Comparison of ENCODE assay signal across 22 cellular contexts in the genomic region with DNA sequence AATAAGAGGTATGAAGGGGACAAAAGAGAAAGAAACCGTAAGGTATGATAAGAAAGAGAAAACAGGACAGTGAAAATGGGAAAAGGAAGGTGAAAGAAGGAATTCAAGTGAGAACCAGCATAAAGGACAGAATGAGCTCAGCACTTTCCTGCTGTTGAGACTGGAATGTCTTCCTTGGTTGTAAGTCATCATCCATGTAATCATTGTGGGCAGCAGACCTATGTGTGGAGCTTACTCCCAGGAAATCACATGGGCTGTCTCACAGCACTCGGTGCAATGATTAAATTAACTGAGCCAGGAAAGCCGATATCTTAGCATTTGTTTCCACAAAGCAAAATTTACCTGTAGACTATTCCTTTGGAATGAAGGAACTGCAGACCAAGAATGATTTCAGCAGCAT.
DNase-seq lines count a peak whose midpoint lies in the region; ATAC-seq and TF ChIP-seq lines count a peak whose summit lies in the region.
"Had no signal": no experiment of that assay in that cellular context is flagged by ENCODE, and none has a peak within 500 bp of the region (broad histone marks: within the 10 kb centered on the region; RNA-seq: fewer than 3 reads in every experiment).

No MANE protein-coding gene starts in this region.

- H2BK15ac ChIP-seq in mesendoderm (replicated peaks; ENCODE audit: low read depth): no peak overlapping the region

- H3K36me3 ChIP-seq in CD4-positive, CD25-positive, alpha-beta regulatory T cell (ENCODE audit: control insufficient read depth, insufficient read depth, low read length): peaks cover 98% of the 10 kb centered on the region
- no peaks in the 10 kb centered on the region for H3K36me3 ChIP-seq in mesendoderm (ENCODE audit: control insufficient read depth, insufficient read depth, low read length)
- H3K36me3 ChIP-seq: right lobe of liver, SJCRH30, upper lobe of right lung had no signal

- H2AK5ac ChIP-seq in mesendoderm (ENCODE audit: low read length): no peak overlapping the region

- H3K23ac ChIP-seq in mesendoderm (ENCODE audit: low read length): no peak overlapping the region

- no peak overlapping the region for H3K56ac ChIP-seq in mesendoderm (ENCODE audit: low read length)

- peaks cover 0 to 5% (median 1%) of the 10 kb centered on the region in 7 donors for H3K9me3 Mint-ChIP-seq in CD4-positive, CD25-positive, alpha-beta regulatory T cell
- H3K9me3 Mint-ChIP-seq in glutamatergic neuron (ENCODE audit: unreplicated experiment): peaks cover 2% of the 10 kb centered on the region

- no peak overlapping the region for H3K4me3 Mint-ChIP-seq in CD4-positive, CD25-positive, alpha-beta regulatory T cell
- H3K4me3 Mint-ChIP-seq in glutamatergic neuron (ENCODE audit: unreplicated experiment): no peak overlapping the region
- H3K4me3 Mint-ChIP-seq: activated T-cell treated with anti-CD3 and anti-CD28 coated beads, Interleukin-2, amount 50 U/mL, for 24 hours; stimulated activated memory B cell treated with anti-CD40 and anti-IgM and Interleukin-4, amounts not matched to agents 10 μg/mL and 1 μg/mL and 100 μg/mL, for 72 hours had no signal

- no peak overlapping the region for H3K18ac ChIP-seq in mesendoderm (ENCODE audit: low read length)

- H3K27ac Mint-ChIP-seq in CD4-positive, CD25-positive, alpha-beta regulatory T cell: peak overlapping the region; percentile 26 to 86 (median 27)
- no peak overlapping the region for H3K27ac Mint-ChIP-seq in glutamatergic neuron (ENCODE audit: unreplicated experiment)
- H3K27ac Mint-ChIP-seq: activated T-cell treated with anti-CD3 and anti-CD28 coated beads, Interleukin-2, amount 50 U/mL, for 24 hours; stimulated activated memory B cell treated with anti-CD40 and anti-IgM and Interleukin-4, amounts not matched to agents 10 μg/mL and 1 μg/mL and 100 μg/mL, for 72 hours had no signal

- no peak overlapping the region for H3K4ac ChIP-seq in mesendoderm (ENCODE audit: low read depth, low read length)

- no peak overlapping the region for H3K27ac ChIP-seq in CD4-positive, CD25-positive, alpha-beta regulatory T cell (ENCODE audit: insufficient read depth, low read length, poor library complexity, severe bottlenecking)
- no peak overlapping the region for H3K27ac ChIP-seq in mesendoderm (ENCODE audit: low read depth, low read length)
- H3K27ac ChIP-seq: HL-60, parathyroid adenoma, right lobe of liver, SJCRH30, upper lobe of right lung had no signal

- no peak for DNase-seq in CD4-positive, CD25-positive, alpha-beta regulatory T cell
- DNase-seq in Daoy (ENCODE audit: low read depth) (peak; percentile 18), astrocyte of the hippocampus (ENCODE audit: low read depth, low spot score) (peak; percentile 65), mesendoderm (peak; percentile 13), DMS53 (lab: John Stamatoyannopoulos, UW) (no peak), NCI-H187 treated with DMSO at 0.1 percent for 48 hours (lab: John Stamatoyannopoulos, UW) (no peak), glutamatergic neuron (no peak)
- no peak for DNase-seq in NK-92 treated with Interleukin-12 subunit alpha and Interleukin-12 subunit beta, amount 100 ng/mL, for 24 hours (lab: John Stamatoyannopoulos, UW)
- DNase-seq: activated T-cell treated with anti-CD3 and anti-CD28 coated beads, Interleukin-2, amount 50 U/mL, for 24 hours; Calu3; DND-41; hippocampal formation; NCI-H1436; NCI-H446; NCI-H774; right lobe of liver; stimulated activated CD4-positive, alpha-beta T cell treated with anti-CD3 and anti-CD28 coated beads, Interleukin-4, amount 100 ng/mL, for 24 hours; upper lobe of right lung had no signal

- H3K4me1 Mint-ChIP-seq in CD4-positive, CD25-positive, alpha-beta regulatory T cell: peaks cover 8 to 23% (median 18%) of the 10 kb centered on the region in 4 donors
- H3K4me1 Mint-ChIP-seq in glutamatergic neuron (ENCODE audit: low read depth, unreplicated experiment): no peaks in the 10 kb centered on the region
- H3K4me1 Mint-ChIP-seq: stimulated activated memory B cell treated with anti-CD40 and anti-IgM and Interleukin-4, amounts not matched to agents 10 μg/mL and 1 μg/mL and 100 μg/mL, for 72 hours had no signal

- no peak for TF ChIP-seq CTCF in glutamatergic neuron (IDR thresholded peaks at IDR 0.05; ENCODE audit: partially characterized antibody, unreplicated experiment)

- no peak overlapping the region for H3K4me3 ChIP-seq in CD4-positive, CD25-positive, alpha-beta regulatory T cell (ENCODE audit: low read depth, low read length)
- H3K4me3 ChIP-seq in mesendoderm (ENCODE audit: low read length): no peak overlapping the region
- H3K4me3 ChIP-seq: right lobe of liver, SJCRH30, upper lobe of right lung had no signal

- peaks cover 81% of the 10 kb centered on the region for H3K36me3 Mint-ChIP-seq in CD4-positive, CD25-positive, alpha-beta regulatory T cell
- peaks cover 5% of the 10 kb centered on the region for H3K36me3 Mint-ChIP-seq in glutamatergic neuron (ENCODE audit: unreplicated experiment)

- H3K9me3 ChIP-seq in CD4-positive, CD25-positive, alpha-beta regulatory T cell (ENCODE audit: control insufficient read depth in 2 of 2, low read length in 2 of 2): no peaks in the 10 kb centered on the region
- H3K9me3 ChIP-seq: right lobe of liver, SJCRH30, upper lobe of right lung had no signal

- H3K79me2 ChIP-seq in mesendoderm (ENCODE audit: control insufficient read depth, insufficient read depth, low read length): no peaks in the 10 kb centered on the region
- H3K79me2 ChIP-seq: parathyroid adenoma had no signal

- H4K5ac ChIP-seq in mesendoderm (ENCODE audit: low read length): no peak overlapping the region

- no peak overlapping the region for H2BK120ac ChIP-seq in mesendoderm (ENCODE audit: low read depth, low read length)

- ATAC-seq in CD4-positive, CD25-positive, alpha-beta regulatory T cell (ENCODE audit: low read depth in 2 of 2): no peak
- ATAC-seq: right lobe of liver; stimulated activated memory B cell treated with anti-CD40 and anti-IgM and Interleukin-4, amounts not matched to agents 10 μg/mL and 1 μg/mL and 100 μg/mL, for 72 hours; upper lobe of right lung had no signal

- WGBS in mesendoderm (ENCODE audit: extremely low coverage, insufficient coverage, low lambda C conversion rate): no CpG with 5 or more reads among the region's 3 CpGs

- no peaks in the 10 kb centered on the region for H3K27me3 Mint-ChIP-seq in CD4-positive, CD25-positive, alpha-beta regulatory T cell
- H3K27me3 Mint-ChIP-seq in glutamatergic neuron (ENCODE audit: unreplicated experiment): peaks cover 2% of the 10 kb centered on the region
- H3K27me3 Mint-ChIP-seq: activated T-cell treated with anti-CD3 and anti-CD28 coated beads, Interleukin-2, amount 50 U/mL, for 24 hours had no signal

- H2BK5ac ChIP-seq in mesendoderm (ENCODE audit: low read length): no peak overlapping the region

- no peak overlapping the region for H3K9ac ChIP-seq in mesendoderm (ENCODE audit: low read length)
- H3K9ac ChIP-seq: parathyroid adenoma had no signal

- no peaks in the 10 kb centered on the region for H3K4me1 ChIP-seq in CD4-positive, CD25-positive, alpha-beta regulatory T cell (ENCODE audit: control insufficient read depth, insufficient read depth, low read length, poor library complexity, severe bottlenecking)
- no peaks in the 10 kb centered on the region for H3K4me1 ChIP-seq in mesendoderm (ENCODE audit: control insufficient read depth, low read depth, low read length)
- H3K4me1 ChIP-seq: parathyroid adenoma, right lobe of liver, upper lobe of right lung had no signal

- no peak overlapping the region for H3K4me2 ChIP-seq in mesendoderm (ENCODE audit: low read length)

- H3K79me1 ChIP-seq in mesendoderm (ENCODE audit: low read length): no peaks in the 10 kb centered on the region

- H4K8ac ChIP-seq in mesendoderm (ENCODE audit: low read depth, low read length): no peak overlapping the region

- no peaks in the 10 kb centered on the region for H3K27me3 ChIP-seq in CD4-positive, CD25-positive, alpha-beta regulatory T cell (ENCODE audit: control insufficient read depth, insufficient read depth, low read length)
- H3K27me3 ChIP-seq in mesendoderm (ENCODE audit: insufficient read depth, low read length, poor library complexity): no peaks in the 10 kb centered on the region
- H3K27me3 ChIP-seq: right lobe of liver, SJCRH30, upper lobe of right lung had no signal

Comparison
In these comparisons a context has a peak if more than half of its experiments do, and no peak if none do; other contexts are left out.
1. DNase-seq: peak in Daoy (single experiment), astrocyte of the hippocampus (single experiment) and mesendoderm (single experiment); none in CD4-positive, CD25-positive, alpha-beta regulatory T cell (0 of 3), DMS53 (single experiment), NK-92 treated with Interleukin-12 subunit alpha and Interleukin-12 subunit beta, amount 100 ng/mL, for 24 hours (single experiment), NCI-H187 treated with DMSO at 0.1 percent for 48 hours (single experiment) and glutamatergic neuron (single experiment).